ENCODE assay signal across 8 cellular contexts in genomic region chr12:8823565-8824300, GRCh38. TPM values are rescaled to one million over a fixed set of nuclear protein-coding genes. Genes with fewer than 3 reads are reported as not detected.
DNase-seq lines count a peak whose midpoint lies in the region; ATAC-seq and TF ChIP-seq lines count a peak whose summit lies in the region.

No MANE protein-coding gene starts in this region.

- TF ChIP-seq CTCF in BE2C (IDR thresholded peaks at IDR 0.05; ENCODE audit: low read depth, low read length) = peak; percentile 54

- DNase-seq in BE2C (no peak), Kasumi-1 (lab: John Stamatoyannopoulos, UW) (peak; percentile 7 to 23), ecto neural progenitor cell (ENCODE audit: low spot score) (peak; percentile 80), midbrain (lab: John Stamatoyannopoulos, UW) (peak; percentile 55), activated T-cell treated with anti-CD3 and anti-CD28 coated beads for 4 hours (no peak)

- H3K4me1 ChIP-seq in BE2C = no peaks in the 10 kb centered on the region

- no peaks in the 10 kb centered on the region for H3K36me3 ChIP-seq in BE2C

- H3K9me3 ChIP-seq in BE2C = no peaks in the 10 kb centered on the region

- no peaks in the 10 kb centered on the region for H3K27me3 ChIP-seq in BE2C

- ATAC-seq in HG02870 (IDR thresholded peaks at IDR 0.05; ENCODE audit: unreplicated experiment) = no peak
- no peak for ATAC-seq in HG02852 (IDR thresholded peaks at IDR 0.05; ENCODE audit: unreplicated experiment)
- no peak for ATAC-seq in HG03457 (IDR thresholded peaks at IDR 0.05; ENCODE audit: unreplicated experiment)

- H3K4me3 ChIP-seq in BE2C (ENCODE audit: low read depth, low read length) = no peak overlapping the region

RNA-seq across cellular contexts. Expression of gene A2ML1, which starts 1.3 kb away (rescaled TPM):
- polyA plus RNA-seq in BE2C (2012; ENCODE audit: insufficient read depth, insufficient read length, low read depth) = 0.22 TPM

Comparison
In these comparisons a context has a peak if more than half of its experiments do, and no peak if none do; other contexts are left out.
1. DNase-seq: peak in Kasumi-1 (2 of 2), ecto neural progenitor cell (single experiment) and midbrain (single experiment); none in BE2C (single experiment) and activated T-cell treated with anti-CD3 and anti-CD28 coated beads for 4 hours (single experiment).